Comparison of ENCODE assay signal across 1 cellular context in the genomic region with DNA sequence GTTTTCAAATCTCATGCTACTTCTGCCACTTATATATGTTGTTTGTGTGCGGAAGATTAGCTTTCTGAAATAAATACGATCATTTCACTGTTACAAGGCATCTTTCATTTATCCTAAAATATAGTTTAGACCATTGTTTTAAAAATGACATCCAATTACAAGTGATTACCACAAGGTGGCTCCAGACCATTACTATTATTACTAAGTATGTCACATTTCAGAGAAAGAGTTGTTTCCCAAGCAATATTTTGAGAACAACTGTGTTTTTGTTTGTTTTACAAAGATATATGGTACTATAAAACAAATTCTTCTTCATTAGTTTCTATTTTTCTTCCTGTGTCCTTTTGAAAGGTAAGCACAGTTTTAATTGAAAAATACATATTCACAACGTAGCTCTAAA.
TF ChIP-seq lines count a peak whose summit lies in the region.

No MANE protein-coding gene starts in this region.

TF ChIP-seq in WTC11, 78 proteins besides CTCF, POLR2A, EP300 and RAD21 (continued from another document):
- TF ChIP-seq, protein P1, sequence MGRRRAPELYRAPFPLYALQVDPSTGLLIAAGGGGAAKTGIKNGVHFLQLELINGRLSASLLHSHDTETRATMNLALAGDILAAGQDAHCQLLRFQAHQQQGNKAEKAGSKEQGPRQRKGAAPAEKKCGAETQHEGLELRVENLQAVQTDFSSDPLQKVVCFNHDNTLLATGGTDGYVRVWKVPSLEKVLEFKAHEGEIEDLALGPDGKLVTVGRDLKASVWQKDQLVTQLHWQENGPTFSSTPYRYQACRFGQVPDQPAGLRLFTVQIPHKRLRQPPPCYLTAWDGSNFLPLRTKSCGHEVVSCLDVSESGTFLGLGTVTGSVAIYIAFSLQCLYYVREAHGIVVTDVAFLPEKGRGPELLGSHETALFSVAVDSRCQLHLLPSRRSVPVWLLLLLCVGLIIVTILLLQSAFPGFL (CRISPR knock-in tag; IDR thresholded peaks at IDR 0.05; ENCODE audit: borderline replicate concordance): no peak
- TF ChIP-seq AR (CRISPR knock-in tag; IDR thresholded peaks at IDR 0.05): no peak
- no peak for TF ChIP-seq MXD4 (CRISPR knock-in tag; IDR thresholded peaks at IDR 0.05; ENCODE audit: borderline replicate concordance)
- no peak for TF ChIP-seq IRF2 (CRISPR knock-in tag; IDR thresholded peaks at IDR 0.05; ENCODE audit: borderline replicate concordance, low read depth)
- no peak for TF ChIP-seq FOXK1 (CRISPR knock-in tag; IDR thresholded peaks at IDR 0.05)
